ENCODE assay signal across 9 cellular contexts in the genomic region with DNA sequence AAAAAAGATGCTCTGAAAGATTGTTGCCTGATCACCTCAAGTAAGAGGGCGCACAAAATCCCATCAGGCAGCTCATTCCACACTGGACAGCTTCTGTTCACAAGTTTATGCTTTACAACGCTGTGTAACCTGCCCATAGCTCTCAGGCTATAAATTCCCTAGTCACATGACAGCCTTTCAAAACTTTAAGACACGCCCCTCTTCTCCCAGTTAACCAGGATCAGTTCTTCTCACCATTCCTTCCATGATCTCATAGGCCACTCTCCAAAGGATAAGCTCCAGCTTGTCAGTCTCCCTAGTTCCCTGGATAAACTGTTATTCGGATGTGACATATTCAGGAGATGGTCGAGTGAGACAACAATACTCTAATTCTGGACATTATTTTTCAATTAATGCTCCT. TPM values are rescaled to one million over a fixed set of nuclear protein-coding genes. Genes with fewer than 3 reads are reported as not detected.
A peak's percentile ranks its signal among the peaks of the same experiment; 100 is the strongest.
DNase-seq lines count a peak whose midpoint lies in the region; ATAC-seq and TF ChIP-seq lines count a peak whose summit lies in the region.
"Had no signal": no experiment of that assay in that cellular context is flagged by ENCODE, and none has a peak within 500 bp of the region (broad histone marks: within the 10 kb centered on the region; RNA-seq: fewer than 3 reads in every experiment).

No MANE protein-coding gene starts in this region.

- H3K27ac ChIP-seq in RWPE2 (ENCODE audit: poor library complexity, severe bottlenecking), result peak overlapping the region; percentile 57
- H3K27ac ChIP-seq in psoas muscle, result peak overlapping the region; percentile 13

- 28 to 33% (median 29%) methylated on average over 5 of the region's 5 CpGs for WGBS in psoas muscle, 3 donors

- H3K27me3 Mint-ChIP-seq in T-helper 2 cell treated with Interferon-gamma antibody and Interleukin-4, amounts not matched to agents 5 μg/mL and 100 μg/mL, for 36 hours (ENCODE audit: low read depth), result no peaks in the 10 kb centered on the region

- peak; percentile 58 for ATAC-seq in RWPE2 (ENCODE audit: low read depth)
- peak; percentile 59 to 77 (median 68) for ATAC-seq in psoas muscle
- no peak for ATAC-seq in GM21723 (IDR thresholded peaks at IDR 0.05; ENCODE audit: unreplicated experiment)

- H3K27ac Mint-ChIP-seq in T-helper 2 cell treated with Interferon-gamma antibody and Interleukin-4, amounts not matched to agents 5 μg/mL and 100 μg/mL, for 36 hours, result no peak overlapping the region

- DNase-seq in ELF-1 (ENCODE audit: low read depth, low spot score) (peak; percentile 24), RWPE2 (ENCODE audit: low spot score) (no peak), fibroblast of peridontal ligament (ENCODE audit: extremely low read depth) (peak; percentile 50), psoas muscle (no peak), NCI-H2081 (lab: John Stamatoyannopoulos, UW) (no peak), cerebellar nuclear complex (lab: John Stamatoyannopoulos, UW) (no peak)
- no peak for DNase-seq in T-helper 2 cell treated with Interferon-gamma antibody and Interleukin-4, amounts not matched to agents 5 μg/mL and 100 μg/mL, for 36 hours (ENCODE audit: low spot score)
- DNase-seq: erythroblast had no signal

- H3K27me3 ChIP-seq in RWPE2 (ENCODE audit: insufficient read depth, poor library complexity, severe bottlenecking) (no peaks in the 10 kb centered on the region), psoas muscle (ENCODE audit: insufficient read depth in 3 of 3, low read length in 2 of 3) (no peaks in the 10 kb centered on the region)

- TF ChIP-seq CTCF in RWPE2 (IDR thresholded peaks at IDR 0.05; ENCODE audit: poor library complexity, severe bottlenecking), result no peak
- no peak for TF ChIP-seq CTCF in psoas muscle (IDR thresholded peaks at IDR 0.05)

- H3K4me1 Mint-ChIP-seq in T-helper 2 cell treated with Interferon-gamma antibody and Interleukin-4, amounts not matched to agents 5 μg/mL and 100 μg/mL, for 36 hours (ENCODE audit: low read depth), result peaks cover 44% of the 10 kb centered on the region

- H3K4me3 ChIP-seq in RWPE2 (ENCODE audit: severe bottlenecking) (no peak overlapping the region), psoas muscle (no peak overlapping the region)

- H3K9me3 ChIP-seq in RWPE2 (ENCODE audit: severe bottlenecking) (no peaks in the 10 kb centered on the region), psoas muscle (no peaks in the 10 kb centered on the region)

- H3K36me3 ChIP-seq in RWPE2 (ENCODE audit: low read depth) (peaks cover 67% of the 10 kb centered on the region), psoas muscle (ENCODE audit: insufficient read depth in 1 of 2, low read depth in 1 of 2) (no peaks in the 10 kb centered on the region)

- no peaks in the 10 kb centered on the region for H3K9me3 Mint-ChIP-seq in T-helper 2 cell treated with Interferon-gamma antibody and Interleukin-4, amounts not matched to agents 5 μg/mL and 100 μg/mL, for 36 hours

- intact Hi-C loops in psoas muscle (cut with DNase I), result loop anchor here (5.0 to 10.0 kb wide), 2 partner anchors 41 to 101 kb away; partner anchors contain the start of genes DPM1 (in 1 of the 2) and MOCS3 (in 1 of the 2)

- H3K36me3 Mint-ChIP-seq in T-helper 2 cell treated with Interferon-gamma antibody and Interleukin-4, amounts not matched to agents 5 μg/mL and 100 μg/mL, for 36 hours (ENCODE audit: low read depth), result peaks cover 25% of the 10 kb centered on the region

- H3K4me3 Mint-ChIP-seq in T-helper 2 cell treated with Interferon-gamma antibody and Interleukin-4, amounts not matched to agents 5 μg/mL and 100 μg/mL, for 36 hours, result no peak overlapping the region

- H3K4me1 ChIP-seq in RWPE2 (ENCODE audit: insufficient read depth, poor library complexity, severe bottlenecking) (peaks cover 75% of the 10 kb centered on the region), psoas muscle (peaks cover 85% of the 10 kb centered on the region)

RNA-seq across cellular contexts. Expression of gene ADNP, which starts 15.0 kb away (rescaled TPM):
- total RNA-seq in psoas muscle, result 10 to 100 TPM; 34.2 to 40.1 (median 37.9) TPM
- polyA plus RNA-seq in psoas muscle, result 10 to 100 TPM; 13.3 to 30.1 (median 13.4) TPM

RNA-seq across cellular contexts. Expression of gene DPM1, which starts 42.1 kb away (rescaled TPM):
- total RNA-seq in psoas muscle, result 10 to 100 TPM; 24.6 to 59.6 (median 38.3) TPM
- 100 to 1,000 TPM in 1 of 3 donors, 10 to 100 TPM in 2; 65.7 to 120 (median 66.8) TPM for polyA plus RNA-seq in psoas muscle

RNA-seq across cellular contexts. Expression of gene MOCS3, which starts 42.4 kb away (rescaled TPM):
- 1 to 10 TPM; 2.9 to 4.2 (median 3.7) TPM for total RNA-seq in psoas muscle
- 1 to 10 TPM; 2.1 to 5.9 (median 3.1) TPM for polyA plus RNA-seq in psoas muscle

Comparison
In these comparisons a context has a peak if more than half of its experiments do, and no peak if none do; other contexts are left out.
1. DNase-seq: peak in ELF-1 (single experiment) and fibroblast of peridontal ligament (single experiment); none in RWPE2 (single experiment), psoas muscle (0 of 2), NCI-H2081 (0 of 2), T-helper 2 cell treated with Interferon-gamma antibody and Interleukin-4, amounts not matched to agents 5 μg/mL and 100 μg/mL, for 36 hours (single experiment) and cerebellar nuclear complex (0 of 2).